ENCODE assay signal across 17 cellular contexts in the genomic region with DNA sequence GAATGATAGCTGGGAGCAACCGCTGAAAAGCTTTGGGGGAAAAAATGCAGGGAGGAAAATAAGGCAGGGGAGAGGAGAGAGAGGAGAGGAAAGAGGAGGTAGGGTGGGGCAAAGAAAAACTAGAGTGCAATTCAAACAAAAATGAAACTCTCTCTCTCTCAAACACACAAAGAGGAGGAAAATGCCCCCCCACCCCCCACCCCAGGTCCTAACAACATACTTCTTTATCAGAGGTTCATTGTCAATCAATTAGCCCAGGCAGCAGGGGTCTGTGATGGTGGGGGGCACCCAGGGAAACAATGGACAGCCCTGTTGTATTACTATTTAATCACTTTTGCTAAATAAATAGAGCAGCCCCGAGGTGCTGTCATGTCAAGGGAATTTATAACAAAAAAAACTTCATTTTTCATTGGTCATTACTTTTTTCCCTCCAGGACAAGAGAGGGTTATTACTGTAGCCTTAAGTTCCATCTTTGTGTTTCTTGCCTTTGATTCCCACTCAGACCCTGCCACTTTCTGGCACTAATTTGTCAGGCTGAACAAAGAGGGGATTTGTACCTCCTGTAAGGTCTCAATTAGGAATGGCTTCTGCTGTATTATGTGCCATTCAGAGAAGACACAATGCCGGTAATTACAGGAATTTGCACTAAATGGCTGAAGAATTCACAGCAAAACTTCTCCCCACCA. TPM values are rescaled to one million over a fixed set of nuclear protein-coding genes. Genes with fewer than 3 reads are reported as not detected.
A peak's percentile ranks its signal among the peaks of the same experiment; 100 is the strongest.
DNase-seq lines count a peak whose midpoint lies in the region; ATAC-seq and TF ChIP-seq lines count a peak whose summit lies in the region.
"Had no signal": no experiment of that assay in that cellular context is flagged by ENCODE, and none has a peak within 500 bp of the region (broad histone marks: within the 10 kb centered on the region; RNA-seq: fewer than 3 reads in every experiment).

No MANE protein-coding gene starts in this region.

- peaks cover 2% of the 10 kb centered on the region for H3K36me3 Mint-ChIP-seq in progenitor cell of endocrine pancreas (ENCODE audit: insufficient read depth)
- no peaks in the 10 kb centered on the region for H3K36me3 Mint-ChIP-seq in T-helper 2 cell treated with Interferon-gamma antibody and Interleukin-4, amounts not matched to agents 5 μg/mL and 100 μg/mL, for 36 hours (ENCODE audit: low read depth)
- H3K36me3 Mint-ChIP-seq: natural killer cell had no signal

- TF ChIP-seq CTCF in progenitor cell of endocrine pancreas (IDR thresholded peaks at IDR 0.05; ENCODE audit: unreplicated experiment) (no peak), omental fat pad (IDR thresholded peaks at IDR 0.05) (no peak)

- DNase-seq in DMS153 treated with DMSO at 0.1 percent for 48 hours (lab: John Stamatoyannopoulos, UW; ENCODE audit: unreplicated experiment) (peak; percentile 3), DMS153 (lab: John Stamatoyannopoulos, UW) (no peak), NCI-H748 treated with DMSO at 0.1 percent for 48 hours (lab: John Stamatoyannopoulos, UW) (peak; percentile 77), iPS DF 19.7 (ENCODE audit: low read depth, low spot score) (peak; percentile 52), progenitor cell of endocrine pancreas (ENCODE audit: low spot score, unreplicated experiment) (no peak), omental fat pad (ENCODE audit: low spot score) (no peak), NCI-H1105 treated with DMSO at 0.1 percent for 48 hours (lab: John Stamatoyannopoulos, UW) (no peak)
- no peak for DNase-seq in T-helper 2 cell treated with Interferon-gamma antibody and Interleukin-4, amounts not matched to agents 5 μg/mL and 100 μg/mL, for 36 hours (ENCODE audit: low spot score)
- DNase-seq: CD8-positive, alpha-beta T cell; central memory CD4-positive, alpha-beta T cell; KBM-7; left ventricle myocardium inferior; natural killer cell; NCI-H2171; PC-9; stimulated activated naive CD8-positive, alpha-beta T cell treated with anti-CD3 and anti-CD28 coated beads, Interleukin-15, amount 100 ng/mL, for 72 hours had no signal

- H3K4me1 Mint-ChIP-seq in progenitor cell of endocrine pancreas (ENCODE audit: low read depth) = peaks cover 68% of the 10 kb centered on the region
- peaks cover 4% of the 10 kb centered on the region for H3K4me1 Mint-ChIP-seq in T-helper 2 cell treated with Interferon-gamma antibody and Interleukin-4, amounts not matched to agents 5 μg/mL and 100 μg/mL, for 36 hours (ENCODE audit: low read depth)

- no peak for ATAC-seq in omental fat pad (ENCODE audit: low FRiP score)
- ATAC-seq: CD8-positive, alpha-beta T cell; natural killer cell; stimulated activated naive CD8-positive, alpha-beta T cell treated with anti-CD3 and anti-CD28 coated beads, Interleukin-15, amount 100 ng/mL, for 72 hours had no signal

- peak overlapping the region; percentile 95 for H3K27ac Mint-ChIP-seq in progenitor cell of endocrine pancreas
- H3K27ac Mint-ChIP-seq in T-helper 2 cell treated with Interferon-gamma antibody and Interleukin-4, amounts not matched to agents 5 μg/mL and 100 μg/mL, for 36 hours = no peak overlapping the region
- H3K27ac Mint-ChIP-seq: activated naive CD8-positive, alpha-beta T cell; CD8-positive, alpha-beta T cell had no signal

- H3K4me3 Mint-ChIP-seq in progenitor cell of endocrine pancreas (ENCODE audit: low read depth) = peak overlapping the region; percentile 40
- no peak overlapping the region for H3K4me3 Mint-ChIP-seq in T-helper 2 cell treated with Interferon-gamma antibody and Interleukin-4, amounts not matched to agents 5 μg/mL and 100 μg/mL, for 36 hours
- H3K4me3 Mint-ChIP-seq: activated naive CD8-positive, alpha-beta T cell; CD8-positive, alpha-beta T cell; natural killer cell; stimulated activated naive CD8-positive, alpha-beta T cell treated with anti-CD3 and anti-CD28 coated beads, Interleukin-15, amount 100 ng/mL, for 72 hours had no signal

- H3K9me3 Mint-ChIP-seq in progenitor cell of endocrine pancreas (ENCODE audit: low read depth) = no peaks in the 10 kb centered on the region
- H3K9me3 Mint-ChIP-seq in T-helper 2 cell treated with Interferon-gamma antibody and Interleukin-4, amounts not matched to agents 5 μg/mL and 100 μg/mL, for 36 hours = no peaks in the 10 kb centered on the region
- H3K9me3 Mint-ChIP-seq: CD8-positive, alpha-beta T cell; natural killer cell; stimulated activated naive CD8-positive, alpha-beta T cell treated with anti-CD3 and anti-CD28 coated beads, Interleukin-15, amount 100 ng/mL, for 72 hours had no signal

- no peaks in the 10 kb centered on the region for H3K27me3 Mint-ChIP-seq in progenitor cell of endocrine pancreas
- H3K27me3 Mint-ChIP-seq in T-helper 2 cell treated with Interferon-gamma antibody and Interleukin-4, amounts not matched to agents 5 μg/mL and 100 μg/mL, for 36 hours (ENCODE audit: low read depth) = no peaks in the 10 kb centered on the region
- H3K27me3 Mint-ChIP-seq: activated naive CD8-positive, alpha-beta T cell; stimulated activated naive CD8-positive, alpha-beta T cell treated with anti-CD3 and anti-CD28 coated beads, Interleukin-15, amount 100 ng/mL, for 72 hours had no signal

RNA-seq across cellular contexts. Expression of gene PLEKHM3, which starts 55.0 kb away (rescaled TPM):
- total RNA-seq in progenitor cell of endocrine pancreas (18.0 and 19.2 TPM in 2 replicates), omental fat pad (10 to 100 TPM; 14.1 to 31.4 (median 24.2) TPM)

Comparison
In these comparisons a context has a peak if more than half of its experiments do, and no peak if none do; other contexts are left out.
1. DNase-seq: peak in DMS153 treated with DMSO at 0.1 percent for 48 hours (single experiment), NCI-H748 treated with DMSO at 0.1 percent for 48 hours (single experiment) and iPS DF 19.7 (single experiment); none in DMS153 (single experiment), progenitor cell of endocrine pancreas (single experiment), omental fat pad (single experiment), T-helper 2 cell treated with Interferon-gamma antibody and Interleukin-4, amounts not matched to agents 5 μg/mL and 100 μg/mL, for 36 hours (single experiment) and NCI-H1105 treated with DMSO at 0.1 percent for 48 hours (single experiment).